In the genomic region with DNA sequence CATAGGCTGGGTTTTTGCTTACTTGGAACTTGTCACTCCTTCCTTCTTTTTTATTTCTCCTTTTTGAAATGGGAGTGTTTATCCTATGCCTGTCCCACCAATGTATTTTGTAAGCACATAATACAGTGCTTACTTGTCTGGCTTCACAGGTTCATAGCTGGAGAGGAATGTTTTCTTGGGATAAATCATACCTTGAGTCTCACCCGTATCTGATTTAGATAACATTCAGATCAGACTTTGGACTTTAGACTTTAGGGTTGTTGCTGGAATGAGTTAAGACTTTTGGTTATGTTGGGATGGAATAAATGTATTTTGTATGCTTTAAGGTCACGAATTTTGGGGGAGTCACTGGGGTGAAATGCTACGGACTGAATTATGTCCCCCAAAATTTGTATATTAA, we compare ENCODE assay signal across 35 cellular contexts. TPM values are rescaled to one million over a fixed set of nuclear protein-coding genes. Genes with fewer than 3 reads are reported as not detected.
"Had no signal": no experiment of that assay in that cellular context is flagged by ENCODE, and none has a peak within 500 bp of the region (broad histone marks: within the 10 kb centered on the region; RNA-seq: fewer than 3 reads in every experiment).

No MANE protein-coding gene starts in this region.

- ATAC-seq: activated CD4-positive, CD25-positive, alpha-beta regulatory T cell treated with anti-CD3 and anti-CD28 coated beads, Interleukin-2, amount 50 U/mL, for 24 hours; activated CD8-positive, alpha-beta memory T cell treated with anti-CD3 and anti-CD28 coated beads, Interleukin-2, amount 10 ng/mL, durations not matched to agents 7 days and 5 days; activated CD8-positive, alpha-beta T cell treated with anti-CD3 and anti-CD28 coated beads, Interleukin-2, amount 10 ng/mL, durations not matched to agents 7 days and 5 days; activated naive CD8-positive, alpha-beta T cell treated with anti-CD3 and anti-CD28 coated beads, Interleukin-2, amount 50 U/mL, for 24 hours; body of pancreas; foreskin keratinocyte; gastrocnemius medialis; heart left ventricle; T-helper 17 cell had no signal

- H3K36me3 Mint-ChIP-seq: activated CD4-positive, alpha-beta memory T cell treated with anti-CD3 and anti-CD28 coated beads for 36 hours; activated CD8-positive, alpha-beta memory T cell treated with anti-CD3 and anti-CD28 coated beads, Interleukin-2, amount 10 ng/mL, durations not matched to agents 7 days and 5 days; activated naive CD4-positive, alpha-beta T cell treated with anti-CD3 and anti-CD28 coated beads, Interleukin-2, amount 50 U/mL, for 24 hours; activated naive CD8-positive, alpha-beta T cell treated with anti-CD3 and anti-CD28 coated beads for 36 hours had no signal

- H3K27me3 ChIP-seq: adrenal gland, body of pancreas, dorsolateral prefrontal cortex, esophagus muscularis mucosa, gastrocnemius medialis, heart left ventricle had no signal

- H3K9me3 Mint-ChIP-seq: activated B cell treated with CpG ODN at 0.5 μM for 24 hours; activated CD4-positive, alpha-beta memory T cell treated with anti-CD3 and anti-CD28 coated beads for 36 hours; activated CD4-positive, alpha-beta T cell treated with anti-CD3 and anti-CD28 coated beads, Interleukin-2, amount 10 ng/mL, durations not matched to agents 24 days and 14 days; activated naive CD4-positive, alpha-beta T cell treated with anti-CD3 and anti-CD28 coated beads for 36 hours; activated naive CD4-positive, alpha-beta T cell treated with anti-CD3 and anti-CD28 coated beads, Interleukin-2, amount 50 U/mL, for 24 hours; activated naive CD8-positive, alpha-beta T cell treated with anti-CD3 and anti-CD28 coated beads for 36 hours; activated naive CD8-positive, alpha-beta T cell treated with anti-CD3 and anti-CD28 coated beads, Interleukin-2, amount 50 U/mL, for 24 hours; activated T-helper 1 cell treated with anti-CD3 and anti-CD28 coated beads, Interleukin-12 subunit alpha, Interleukin-12 subunit beta, Interleukin-2, Interleukin-4 antibody, amounts not matched to agents 30 ng/mL and 10 ng/mL and 1 ng/mL, durations not matched to agents 14 hours and 24 hours and 36 hours; activated T-helper 2 cell treated with anti-CD3 and anti-CD28 coated beads, Interferon-gamma antibody, Interleukin-2, Interleukin-4, amounts not matched to agents 10 μg/mL and 5 μg/mL and 100 μg/mL, durations not matched to agents 14 hours and 24 hours and 36 hours; dendritic cell treated with granulocyte-macrophage colony-stimulating factor and Interleukin-4, amounts not matched to agents 40 ng/mL and 50 ng/mL, for 4 days; T-helper 2 cell treated with Interferon-gamma antibody and Interleukin-4, amounts not matched to agents 5 μg/mL and 100 μg/mL, for 36 hours had no signal

- H3K4me1 ChIP-seq: esophagus muscularis mucosa, foreskin keratinocyte, gastrocnemius medialis, heart left ventricle had no signal

- H3K9me3 ChIP-seq: adrenal gland, body of pancreas, esophagus muscularis mucosa, gastrocnemius medialis, heart left ventricle had no signal

- H3K36me3 ChIP-seq: adrenal gland, esophagus muscularis mucosa, gastrocnemius medialis, heart left ventricle, WERI-Rb-1 had no signal

- H3K27me3 Mint-ChIP-seq: activated CD4-positive, alpha-beta memory T cell treated with anti-CD3 and anti-CD28 coated beads for 36 hours; activated naive CD4-positive, alpha-beta T cell treated with anti-CD3 and anti-CD28 coated beads, Interleukin-2, amount 50 U/mL, for 24 hours; activated naive CD8-positive, alpha-beta T cell treated with anti-CD3 and anti-CD28 coated beads, Interleukin-2, amount 50 U/mL, for 24 hours had no signal

- H3K4me3 ChIP-seq: adrenal gland, body of pancreas, dorsolateral prefrontal cortex, esophagus muscularis mucosa, gastrocnemius medialis, heart left ventricle had no signal

- H3K4me1 Mint-ChIP-seq: activated B cell treated with CpG ODN at 0.5 μM for 24 hours; activated CD4-positive, alpha-beta T cell treated with anti-CD3 and anti-CD28 coated beads, Interleukin-2, amount 10 ng/mL, durations not matched to agents 24 days and 14 days; activated CD8-positive, alpha-beta memory T cell treated with anti-CD3 and anti-CD28 coated beads, Interleukin-2, amount 10 ng/mL, durations not matched to agents 7 days and 5 days; activated naive CD4-positive, alpha-beta T cell treated with anti-CD3 and anti-CD28 coated beads, Interleukin-2, amount 50 U/mL, for 24 hours; activated naive CD8-positive, alpha-beta T cell treated with anti-CD3 and anti-CD28 coated beads for 36 hours; activated naive CD8-positive, alpha-beta T cell treated with anti-CD3 and anti-CD28 coated beads, Interleukin-2, amount 50 U/mL, for 24 hours had no signal

- H3K27ac Mint-ChIP-seq: activated B cell treated with CpG ODN at 0.5 μM for 24 hours; activated CD4-positive, alpha-beta memory T cell treated with anti-CD3 and anti-CD28 coated beads for 36 hours; activated CD4-positive, alpha-beta T cell treated with anti-CD3 and anti-CD28 coated beads, Interleukin-2, amount 10 ng/mL, durations not matched to agents 24 days and 14 days; activated CD8-positive, alpha-beta memory T cell treated with anti-CD3 and anti-CD28 coated beads, Interleukin-2, amount 10 ng/mL, durations not matched to agents 7 days and 5 days; activated CD8-positive, alpha-beta T cell treated with anti-CD3 and anti-CD28 coated beads, Interleukin-2, amount 10 ng/mL, durations not matched to agents 7 days and 5 days; activated naive CD4-positive, alpha-beta T cell treated with anti-CD3 and anti-CD28 coated beads for 36 hours; activated naive CD4-positive, alpha-beta T cell treated with anti-CD3 and anti-CD28 coated beads, Interleukin-2, amount 50 U/mL, for 24 hours; activated naive CD8-positive, alpha-beta T cell treated with anti-CD3 and anti-CD28 coated beads for 36 hours; activated naive CD8-positive, alpha-beta T cell treated with anti-CD3 and anti-CD28 coated beads, Interleukin-2, amount 50 U/mL, for 24 hours; activated T-helper 1 cell treated with anti-CD3 and anti-CD28 coated beads, Interleukin-12 subunit alpha, Interleukin-12 subunit beta, Interleukin-2, Interleukin-4 antibody, amounts not matched to agents 30 ng/mL and 10 ng/mL and 1 ng/mL, durations not matched to agents 14 hours and 24 hours and 36 hours; activated T-helper 2 cell treated with anti-CD3 and anti-CD28 coated beads, Interferon-gamma antibody, Interleukin-2, Interleukin-4, amounts not matched to agents 10 μg/mL and 5 μg/mL and 100 μg/mL, durations not matched to agents 14 hours and 24 hours and 36 hours; dendritic cell treated with granulocyte-macrophage colony-stimulating factor and Interleukin-4, amounts not matched to agents 40 ng/mL and 50 ng/mL, for 4 days; T-helper 17 cell; T-helper 2 cell treated with Interferon-gamma antibody and Interleukin-4, amounts not matched to agents 5 μg/mL and 100 μg/mL, for 36 hours had no signal

- H3K4me3 Mint-ChIP-seq: activated B cell treated with CpG ODN at 0.5 μM for 24 hours; activated CD4-positive, alpha-beta memory T cell treated with anti-CD3 and anti-CD28 coated beads for 36 hours; activated CD4-positive, alpha-beta T cell treated with anti-CD3 and anti-CD28 coated beads, Interleukin-2, amount 10 ng/mL, durations not matched to agents 24 days and 14 days; activated CD8-positive, alpha-beta memory T cell treated with anti-CD3 and anti-CD28 coated beads, Interleukin-2, amount 10 ng/mL, durations not matched to agents 7 days and 5 days; activated CD8-positive, alpha-beta T cell treated with anti-CD3 and anti-CD28 coated beads, Interleukin-2, amount 10 ng/mL, durations not matched to agents 7 days and 5 days; activated naive CD4-positive, alpha-beta T cell treated with anti-CD3 and anti-CD28 coated beads for 36 hours; activated naive CD4-positive, alpha-beta T cell treated with anti-CD3 and anti-CD28 coated beads, Interleukin-2, amount 50 U/mL, for 24 hours; activated naive CD8-positive, alpha-beta T cell treated with anti-CD3 and anti-CD28 coated beads for 36 hours; activated naive CD8-positive, alpha-beta T cell treated with anti-CD3 and anti-CD28 coated beads, Interleukin-2, amount 50 U/mL, for 24 hours; activated T-helper 1 cell treated with anti-CD3 and anti-CD28 coated beads, Interleukin-12 subunit alpha, Interleukin-12 subunit beta, Interleukin-2, Interleukin-4 antibody, amounts not matched to agents 30 ng/mL and 10 ng/mL and 1 ng/mL, durations not matched to agents 14 hours and 24 hours and 36 hours; dendritic cell treated with granulocyte-macrophage colony-stimulating factor and Interleukin-4, amounts not matched to agents 40 ng/mL and 50 ng/mL, for 4 days; T-helper 17 cell; T-helper 2 cell treated with Interferon-gamma antibody and Interleukin-4, amounts not matched to agents 5 μg/mL and 100 μg/mL, for 36 hours had no signal

- DNase-seq: activated B cell treated with CpG ODN at 0.5 μM for 24 hours; activated CD4-positive, alpha-beta memory T cell treated with anti-CD3 and anti-CD28 coated beads for 36 hours; activated CD4-positive, alpha-beta T cell treated with anti-CD3 and anti-CD28 coated beads, Interleukin-2, amount 10 ng/mL, durations not matched to agents 24 days and 14 days; activated CD8-positive, alpha-beta memory T cell treated with anti-CD3 and anti-CD28 coated beads, Interleukin-2, amount 10 ng/mL, durations not matched to agents 7 days and 5 days; activated CD8-positive, alpha-beta memory T cell treated with anti-CD3 and anti-CD28 coated beads, Interleukin-2, amount 50 U/mL, for 4 hours; activated CD8-positive, alpha-beta T cell treated with anti-CD3 and anti-CD28 coated beads, Interleukin-2, amount 10 ng/mL, durations not matched to agents 7 days and 5 days; activated effector memory CD4-positive, alpha-beta T cell treated with anti-CD3 and anti-CD28 coated beads, Interleukin-2, amount 50 U/mL, for 16 hours; activated naive CD4-positive, alpha-beta T cell treated with anti-CD3 and anti-CD28 coated beads for 36 hours; activated naive CD8-positive, alpha-beta T cell treated with anti-CD3 and anti-CD28 coated beads for 36 hours; activated naive CD8-positive, alpha-beta T cell treated with anti-CD3 and anti-CD28 coated beads, Interleukin-2, amount 50 U/mL, for 24 hours; activated T-cell treated with anti-CD3 and anti-CD28 coated beads, Interleukin-2, amount 50 U/mL, for 1 hour; activated T-cell treated with anti-CD3 and anti-CD28 coated beads, Interleukin-2, amount 50 U/mL, for 48 hours; amygdala; aorta; body of pancreas; caudate nucleus; dorsolateral prefrontal cortex; effector memory CD4-positive, alpha-beta T cell; erythroblast; foreskin keratinocyte; gastrocnemius medialis; glutamatergic neuron; heart left ventricle; T-helper 1 cell; T-helper 17 cell; T1000; WERI-Rb-1 had no signal

RNA-seq across cellular contexts. Expression of gene LRRC75A, which starts 13.0 kb away (rescaled TPM):
- total RNA-seq: foreskin keratinocyte had no signal
